In genomic region chr2:106158871-106159270, GRCh38 we compare ENCODE assay signal across 14 cellular contexts. TPM values are rescaled to one million over a fixed set of nuclear protein-coding genes. Genes with fewer than 3 reads are reported as not detected.
DNase-seq lines count a peak whose midpoint lies in the region; ATAC-seq lines count a peak whose summit lies in the region.
"Had no signal": no experiment of that assay in that cellular context is flagged by ENCODE, and none has a peak within 500 bp of the region (broad histone marks: within the 10 kb centered on the region; RNA-seq: fewer than 3 reads in every experiment).

No MANE protein-coding gene starts in this region.

- DNase-seq in activated T-cell treated with anti-CD3 and anti-CD28 coated beads, Interleukin-2, amount 50 U/mL, for 1 hour, result peak; percentile 54
- no peak for DNase-seq in activated T-cell treated with anti-CD3 and anti-CD28 coated beads for 4 hours
- no peak for DNase-seq in activated CD4-positive, alpha-beta T cell treated with anti-CD3 and anti-CD28 coated beads, Interleukin-2, amount 10 ng/mL, durations not matched to agents 7 days and 5 days
- no peak for DNase-seq in activated naive CD8-positive, alpha-beta T cell treated with anti-CD3 and anti-CD28 coated beads, Interleukin-2, amount 10 ng/mL, durations not matched to agents 7 days and 5 days
- DNase-seq in stimulated activated CD8-positive, alpha-beta memory T cell treated with anti-CD3 and anti-CD28 coated beads, Interleukin-7, amount 100 ng/mL, for 4 hours (ENCODE audit: low read depth in 2 of 2), result peak; percentile 39
- DNase-seq in cardiac septum (ENCODE audit: low spot score), result no peak
- DNase-seq in NCI-H1105 (lab: John Stamatoyannopoulos, UW), result no peak
- DNase-seq in DMS53 (lab: John Stamatoyannopoulos, UW), result no peak
- DNase-seq: left lung, MG63, NCI-H2029, NCI-H774, RPMI8226 had no signal

- ATAC-seq in activated naive CD8-positive, alpha-beta T cell treated with anti-CD3 and anti-CD28 coated beads, Interleukin-2, amount 10 ng/mL, durations not matched to agents 7 days and 5 days (ENCODE audit: low read depth), result no peak
- ATAC-seq: stimulated activated memory B cell treated with anti-CD40 and anti-IgM and Interleukin-4, amounts not matched to agents 10 μg/mL and 1 μg/mL and 100 μg/mL, for 72 hours had no signal

- intact Hi-C loops in cardiac septum (cut with DNase I), result no loop called here

- peak overlapping the region; percentile 97 for H3K27ac Mint-ChIP-seq in activated CD4-positive, alpha-beta T cell treated with anti-CD3 and anti-CD28 coated beads, Interleukin-2, amount 10 ng/mL, durations not matched to agents 7 days and 5 days
- H3K27ac Mint-ChIP-seq in activated naive CD8-positive, alpha-beta T cell treated with anti-CD3 and anti-CD28 coated beads, Interleukin-2, amount 10 ng/mL, durations not matched to agents 7 days and 5 days, result peak overlapping the region; percentile 98

- H3K36me3 Mint-ChIP-seq in activated CD4-positive, alpha-beta T cell treated with anti-CD3 and anti-CD28 coated beads, Interleukin-2, amount 10 ng/mL, durations not matched to agents 7 days and 5 days (ENCODE audit: low read depth), result peaks cover 78% of the 10 kb centered on the region
- H3K36me3 Mint-ChIP-seq in activated naive CD8-positive, alpha-beta T cell treated with anti-CD3 and anti-CD28 coated beads, Interleukin-2, amount 10 ng/mL, durations not matched to agents 7 days and 5 days, result peaks cover 64% of the 10 kb centered on the region

- H3K4me3 Mint-ChIP-seq in activated CD4-positive, alpha-beta T cell treated with anti-CD3 and anti-CD28 coated beads, Interleukin-2, amount 10 ng/mL, durations not matched to agents 7 days and 5 days, result peak overlapping the region; percentile 86
- H3K4me3 Mint-ChIP-seq in activated naive CD8-positive, alpha-beta T cell treated with anti-CD3 and anti-CD28 coated beads, Interleukin-2, amount 10 ng/mL, durations not matched to agents 7 days and 5 days, result peak overlapping the region; percentile 91
- H3K4me3 Mint-ChIP-seq: stimulated activated memory B cell treated with anti-CD40 and anti-IgM and Interleukin-4, amounts not matched to agents 10 μg/mL and 1 μg/mL and 100 μg/mL, for 72 hours had no signal

- peaks cover 75% of the 10 kb centered on the region for H3K4me1 Mint-ChIP-seq in activated CD4-positive, alpha-beta T cell treated with anti-CD3 and anti-CD28 coated beads, Interleukin-2, amount 10 ng/mL, durations not matched to agents 7 days and 5 days
- peaks cover 55% of the 10 kb centered on the region for H3K4me1 Mint-ChIP-seq in activated naive CD8-positive, alpha-beta T cell treated with anti-CD3 and anti-CD28 coated beads, Interleukin-2, amount 10 ng/mL, durations not matched to agents 7 days and 5 days

- CTCF ChIA-PET in activated CD4-positive, alpha-beta T cell treated with anti-CD3 and anti-CD28 coated beads, Interleukin-2, amount 10 ng/mL, durations not matched to agents 7 days and 5 days (lab: Charles Lee), result interaction anchor here (1.4 to 5.4 kb wide), 2 partner anchors 11 to 23 kb away, joined by 5 to 21 read pairs; no protein-coding TSS in a partner anchor

- H3K9me3 Mint-ChIP-seq in activated CD4-positive, alpha-beta T cell treated with anti-CD3 and anti-CD28 coated beads, Interleukin-2, amount 10 ng/mL, durations not matched to agents 7 days and 5 days, result peaks cover 19% of the 10 kb centered on the region
- peaks cover 9% of the 10 kb centered on the region for H3K9me3 Mint-ChIP-seq in activated naive CD8-positive, alpha-beta T cell treated with anti-CD3 and anti-CD28 coated beads, Interleukin-2, amount 10 ng/mL, durations not matched to agents 7 days and 5 days

- POLR2A ChIA-PET in activated CD4-positive, alpha-beta T cell treated with anti-CD3 and anti-CD28 coated beads, Interleukin-2, amount 10 ng/mL, durations not matched to agents 7 days and 5 days (lab: Charles Lee), result no interaction called here
- POLR2A ChIA-PET in activated naive CD8-positive, alpha-beta T cell treated with anti-CD3 and anti-CD28 coated beads, Interleukin-2, amount 10 ng/mL, durations not matched to agents 7 days and 5 days (lab: Charles Lee), result interaction anchor here (1.4 to 4.8 kb wide), 4 partner anchors 9 to 35 kb away, joined by 4 to 53 read pairs (median 29); partner anchors contain the start of gene UXS1

- H3K27me3 Mint-ChIP-seq in activated CD4-positive, alpha-beta T cell treated with anti-CD3 and anti-CD28 coated beads, Interleukin-2, amount 10 ng/mL, durations not matched to agents 7 days and 5 days, result no peaks in the 10 kb centered on the region
- no peaks in the 10 kb centered on the region for H3K27me3 Mint-ChIP-seq in activated naive CD8-positive, alpha-beta T cell treated with anti-CD3 and anti-CD28 coated beads, Interleukin-2, amount 10 ng/mL, durations not matched to agents 7 days and 5 days
- H3K27me3 Mint-ChIP-seq: stimulated activated memory B cell treated with anti-CD40 and anti-IgM and Interleukin-4, amounts not matched to agents 10 μg/mL and 1 μg/mL and 100 μg/mL, for 72 hours had no signal

RNA-seq across cellular contexts. Expression of gene UXS1, which starts 35.2 kb away (rescaled TPM):
- 10 to 100 TPM; 77.6 to 85.0 TPM for total RNA-seq in activated CD4-positive, alpha-beta T cell treated with anti-CD3 and anti-CD28 coated beads, Interleukin-2, amount 10 ng/mL, durations not matched to agents 7 days and 5 days
- total RNA-seq in activated naive CD8-positive, alpha-beta T cell treated with anti-CD3 and anti-CD28 coated beads, Interleukin-2, amount 10 ng/mL, durations not matched to agents 7 days and 5 days, result 100 to 1,000 TPM; 100 to 104 TPM
- total RNA-seq in cardiac septum, result 23.3 TPM

Comparison
In these comparisons a context has a peak if more than half of its experiments do, and no peak if none do; other contexts are left out.
1. DNase-seq: peak in activated T-cell treated with anti-CD3 and anti-CD28 coated beads, Interleukin-2, amount 50 U/mL, for 1 hour (single experiment) and stimulated activated CD8-positive, alpha-beta memory T cell treated with anti-CD3 and anti-CD28 coated beads, Interleukin-7, amount 100 ng/mL, for 4 hours (2 of 2); none in activated T-cell treated with anti-CD3 and anti-CD28 coated beads for 4 hours (single experiment), activated CD4-positive, alpha-beta T cell treated with anti-CD3 and anti-CD28 coated beads, Interleukin-2, amount 10 ng/mL, durations not matched to agents 7 days and 5 days (single experiment), activated naive CD8-positive, alpha-beta T cell treated with anti-CD3 and anti-CD28 coated beads, Interleukin-2, amount 10 ng/mL, durations not matched to agents 7 days and 5 days (single experiment), cardiac septum (single experiment), NCI-H1105 (single experiment) and DMS53 (single experiment).